Comparison of ENCODE assay signal across 17 cellular contexts in the genomic region with DNA sequence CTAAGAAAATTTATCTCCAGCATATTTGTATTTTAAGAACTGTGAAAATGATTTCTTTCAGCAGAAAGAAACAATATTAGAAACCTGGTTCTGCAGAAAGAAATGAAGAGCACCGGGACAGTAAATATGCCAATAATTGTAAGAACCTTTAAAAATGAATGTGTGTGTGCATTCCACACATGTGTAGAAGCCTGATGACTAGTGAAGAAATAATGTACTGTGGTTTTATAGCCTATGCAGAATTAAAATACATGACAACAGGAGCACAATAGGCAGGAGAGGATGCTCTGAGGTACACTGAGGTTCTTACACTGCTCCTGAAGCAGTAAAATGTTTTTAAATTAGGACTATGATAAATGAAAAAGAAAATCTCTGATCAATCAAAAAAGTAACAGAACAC. TPM values are rescaled to one million over a fixed set of nuclear protein-coding genes. Genes with fewer than 3 reads are reported as not detected.
DNase-seq lines count a peak whose midpoint lies in the region; ATAC-seq and TF ChIP-seq lines count a peak whose summit lies in the region.
"Had no signal": no experiment of that assay in that cellular context is flagged by ENCODE, and none has a peak within 500 bp of the region (broad histone marks: within the 10 kb centered on the region; RNA-seq: fewer than 3 reads in every experiment).

No MANE protein-coding gene starts in this region.

- H3K27ac Mint-ChIP-seq in stimulated activated memory B cell treated with anti-CD40 and anti-IgM and Interleukin-4, amounts not matched to agents 10 μg/mL and 1 μg/mL and 100 μg/mL, for 72 hours: peak overlapping the region; percentile 65
- H3K27ac Mint-ChIP-seq: CD8-positive, alpha-beta T cell had no signal

- no peak for TF ChIP-seq CTCF in fibroblast of mammary gland (conservative IDR thresholded peaks at IDR 0.05; ENCODE audit: control insufficient read depth, insufficient read depth, low read depth, low read length)

- peaks cover 3% of the 10 kb centered on the region for H3K9me3 Mint-ChIP-seq in stimulated activated memory B cell treated with anti-CD40 and anti-IgM and Interleukin-4, amounts not matched to agents 10 μg/mL and 1 μg/mL and 100 μg/mL, for 72 hours

- peaks cover 34% of the 10 kb centered on the region for H3K36me3 Mint-ChIP-seq in stimulated activated memory B cell treated with anti-CD40 and anti-IgM and Interleukin-4, amounts not matched to agents 10 μg/mL and 1 μg/mL and 100 μg/mL, for 72 hours

- no peak for ATAC-seq in stimulated activated memory B cell treated with anti-CD40 and anti-IgM and Interleukin-4, amounts not matched to agents 10 μg/mL and 1 μg/mL and 100 μg/mL, for 72 hours
- ATAC-seq in GM19395 (IDR thresholded peaks at IDR 0.05; ENCODE audit: unreplicated experiment) (no peak), HG03139 (IDR thresholded peaks at IDR 0.05; ENCODE audit: unreplicated experiment) (no peak)
- ATAC-seq: CD8-positive, alpha-beta T cell; K562; Panc1 had no signal

- no peak overlapping the region for H3K4me3 ChIP-seq in fibroblast of mammary gland (ENCODE audit: control insufficient read depth, low read depth, low read length)
- H3K4me3 ChIP-seq: BLaER1, K562 had no signal

- H3K27me3 Mint-ChIP-seq in stimulated activated memory B cell treated with anti-CD40 and anti-IgM and Interleukin-4, amounts not matched to agents 10 μg/mL and 1 μg/mL and 100 μg/mL, for 72 hours: no peaks in the 10 kb centered on the region

- no peak overlapping the region for H3K4me3 Mint-ChIP-seq in stimulated activated memory B cell treated with anti-CD40 and anti-IgM and Interleukin-4, amounts not matched to agents 10 μg/mL and 1 μg/mL and 100 μg/mL, for 72 hours
- H3K4me3 Mint-ChIP-seq: CD8-positive, alpha-beta T cell had no signal

- DNase-seq in ELR (ENCODE audit: low read depth): peak; percentile 57
- DNase-seq in M059J (ENCODE audit: low read depth): peak; percentile 18
- DNase-seq in fibroblast of mammary gland (ENCODE audit: low read depth): peak; percentile 17
- no peak for DNase-seq in Ammon's horn (ENCODE audit: low spot score)
- DNase-seq: ACHN; CD8-positive, alpha-beta T cell; DMS79; GDM1; NCI-H1436; NCI-H2029; NCI-H524 treated with DMSO at 0.1 percent for 48 hours had no signal

- H3K4me1 Mint-ChIP-seq in stimulated activated memory B cell treated with anti-CD40 and anti-IgM and Interleukin-4, amounts not matched to agents 10 μg/mL and 1 μg/mL and 100 μg/mL, for 72 hours: no peaks in the 10 kb centered on the region

RNA-seq across cellular contexts. Expression of a gene that starts 48.9 kb away (rescaled TPM):
- total RNA-seq in M059J (2014; rRNA removed; shearing (Covaris generic)): 151 and 175 TPM in 2 replicates
